Comparison of ENCODE assay signal across 16 cellular contexts in the genomic region with DNA sequence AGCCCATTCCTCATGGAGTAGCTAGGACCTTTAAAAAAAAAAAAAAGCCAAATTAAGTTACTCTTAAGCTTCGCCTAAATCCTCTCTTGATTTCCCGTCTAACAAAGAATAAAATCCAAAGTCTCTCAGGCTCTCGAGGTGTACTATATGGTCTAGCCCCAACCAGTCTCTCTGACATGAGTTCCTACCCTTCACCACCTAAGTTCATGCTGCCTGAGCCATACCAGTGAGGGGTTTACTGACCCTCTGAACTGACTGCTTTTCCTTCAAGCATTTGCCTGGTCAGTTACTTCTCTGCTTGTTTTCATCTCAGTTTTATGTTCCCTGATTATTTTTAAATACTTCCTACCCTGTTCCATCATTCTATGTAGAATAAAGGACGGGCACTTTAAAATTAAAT. TPM values are rescaled to one million over a fixed set of nuclear protein-coding genes. Genes with fewer than 3 reads are reported as not detected.
DNase-seq lines count a peak whose midpoint lies in the region; ATAC-seq lines count a peak whose summit lies in the region.
"Had no signal": no experiment of that assay in that cellular context is flagged by ENCODE, and none has a peak within 500 bp of the region (broad histone marks: within the 10 kb centered on the region; RNA-seq: fewer than 3 reads in every experiment).

No MANE protein-coding gene starts in this region.

- peaks cover 2% of the 10 kb centered on the region for H3K9me3 Mint-ChIP-seq in activated T-cell treated with anti-CD3 and anti-CD28 coated beads, Interleukin-2, amount 50 U/mL, for 24 hours
- peaks cover 14% of the 10 kb centered on the region for H3K9me3 Mint-ChIP-seq in dendritic cell treated with granulocyte-macrophage colony-stimulating factor and Interleukin-4, amounts not matched to agents 40 ng/mL and 50 ng/mL, for 4 days
- no peaks in the 10 kb centered on the region for H3K9me3 Mint-ChIP-seq in activated CD8-positive, alpha-beta T cell treated with anti-CD3 and anti-CD28 coated beads, Interleukin-2, amount 10 ng/mL, durations not matched to agents 7 days and 5 days (ENCODE audit: insufficient read depth)

- H3K27me3 Mint-ChIP-seq in activated T-cell treated with anti-CD3 and anti-CD28 coated beads, Interleukin-2, amount 50 U/mL, for 24 hours: no peaks in the 10 kb centered on the region
- no peaks in the 10 kb centered on the region for H3K27me3 Mint-ChIP-seq in dendritic cell treated with granulocyte-macrophage colony-stimulating factor and Interleukin-4, amounts not matched to agents 40 ng/mL and 50 ng/mL, for 4 days
- no peaks in the 10 kb centered on the region for H3K27me3 Mint-ChIP-seq in activated CD8-positive, alpha-beta T cell treated with anti-CD3 and anti-CD28 coated beads, Interleukin-2, amount 10 ng/mL, durations not matched to agents 7 days and 5 days (ENCODE audit: low read depth)
- H3K27me3 Mint-ChIP-seq: CD8-positive, alpha-beta memory T cell had no signal

- H3K9me3 ChIP-seq in Karpas-422 (ENCODE audit: low read length): no peaks in the 10 kb centered on the region
- H3K9me3 ChIP-seq: Caco-2 had no signal

- peaks cover 66% of the 10 kb centered on the region for H3K36me3 Mint-ChIP-seq in activated T-cell treated with anti-CD3 and anti-CD28 coated beads, Interleukin-2, amount 50 U/mL, for 24 hours (ENCODE audit: low read depth)
- H3K36me3 Mint-ChIP-seq in dendritic cell treated with granulocyte-macrophage colony-stimulating factor and Interleukin-4, amounts not matched to agents 40 ng/mL and 50 ng/mL, for 4 days (ENCODE audit: low read depth): peaks cover 35% of the 10 kb centered on the region
- peaks cover 44% of the 10 kb centered on the region for H3K36me3 Mint-ChIP-seq in activated CD8-positive, alpha-beta T cell treated with anti-CD3 and anti-CD28 coated beads, Interleukin-2, amount 10 ng/mL, durations not matched to agents 7 days and 5 days (ENCODE audit: low read depth)

- no peak overlapping the region for H3K4me3 Mint-ChIP-seq in activated T-cell treated with anti-CD3 and anti-CD28 coated beads, Interleukin-2, amount 50 U/mL, for 24 hours
- H3K4me3 Mint-ChIP-seq in dendritic cell treated with granulocyte-macrophage colony-stimulating factor and Interleukin-4, amounts not matched to agents 40 ng/mL and 50 ng/mL, for 4 days: no peak overlapping the region
- no peak overlapping the region for H3K4me3 Mint-ChIP-seq in activated CD8-positive, alpha-beta T cell treated with anti-CD3 and anti-CD28 coated beads, Interleukin-2, amount 10 ng/mL, durations not matched to agents 7 days and 5 days
- H3K4me3 Mint-ChIP-seq: CD14-positive monocyte; CD8-positive, alpha-beta memory T cell; HFFc6 had no signal

- no peak for DNase-seq in activated T-cell treated with anti-CD3 and anti-CD28 coated beads, Interleukin-2, amount 50 U/mL, for 24 hours
- DNase-seq in activated T-cell treated with anti-CD3 and anti-CD28 coated beads, Interleukin-2, amount 50 U/mL, for 1 hour: no peak
- DNase-seq in Karpas-422 (no peak), left lobe of liver (ENCODE audit: low spot score) (no peak)
- no peak for DNase-seq in activated CD8-positive, alpha-beta T cell treated with anti-CD3 and anti-CD28 coated beads, Interleukin-2, amount 10 ng/mL, durations not matched to agents 7 days and 5 days
- DNase-seq: Caco-2; CD8-positive, alpha-beta memory T cell; DND-41; GDM1; HCEC 1CT; HFFc6; IMR-90 had no signal

- no peaks in the 10 kb centered on the region for H4K20me1 ChIP-seq in Karpas-422 (ENCODE audit: insufficient read depth, low read depth, low read length)

- ATAC-seq in HG02678 (IDR thresholded peaks at IDR 0.05; ENCODE audit: unreplicated experiment) (no peak), left lobe of liver (no peak)
- no peak for ATAC-seq in activated CD8-positive, alpha-beta T cell treated with anti-CD3 and anti-CD28 coated beads, Interleukin-2, amount 10 ng/mL, durations not matched to agents 7 days and 5 days

- H3K4me1 ChIP-seq in Karpas-422 (ENCODE audit: low read length): peaks cover 21% of the 10 kb centered on the region; the same call in 1 of the 2 replicates
- H3K4me1 ChIP-seq: Caco-2 had no signal

- H2AFZ ChIP-seq in Karpas-422 (ENCODE audit: low read length): no peak overlapping the region

- H3K27ac ChIP-seq in Karpas-422 (ENCODE audit: low read length): peak overlapping the region; percentile 26; the same call in 1 of the 2 replicates
- H3K27ac ChIP-seq: 22Rv1 had no signal

- POLR2A ChIA-PET in activated CD8-positive, alpha-beta T cell treated with anti-CD3 and anti-CD28 coated beads, Interleukin-2, amount 10 ng/mL, durations not matched to agents 7 days and 5 days (lab: Charles Lee): no interaction called here

- no peak overlapping the region for H3K4me3 ChIP-seq in Karpas-422 (ENCODE audit: low read length)

- H3K4me2 ChIP-seq in Karpas-422 (ENCODE audit: low read depth, low read length, poor library complexity, severe bottlenecking): no peak overlapping the region

- peak overlapping the region; percentile 46 for H3K27ac Mint-ChIP-seq in activated T-cell treated with anti-CD3 and anti-CD28 coated beads, Interleukin-2, amount 50 U/mL, for 24 hours
- H3K27ac Mint-ChIP-seq in dendritic cell treated with granulocyte-macrophage colony-stimulating factor and Interleukin-4, amounts not matched to agents 40 ng/mL and 50 ng/mL, for 4 days: peak overlapping the region; percentile 3
- no peak overlapping the region for H3K27ac Mint-ChIP-seq in activated CD8-positive, alpha-beta T cell treated with anti-CD3 and anti-CD28 coated beads, Interleukin-2, amount 10 ng/mL, durations not matched to agents 7 days and 5 days
- H3K27ac Mint-ChIP-seq: HFFc6 had no signal

- peaks cover 93% of the 10 kb centered on the region for H3K79me2 ChIP-seq in Karpas-422 (ENCODE audit: low read length)

- CTCF ChIA-PET in activated CD8-positive, alpha-beta T cell treated with anti-CD3 and anti-CD28 coated beads, Interleukin-2, amount 10 ng/mL, durations not matched to agents 7 days and 5 days (lab: Charles Lee): no interaction called here

- H3K9me2 ChIP-seq in Karpas-422 (replicated peaks; ENCODE audit: insufficient read depth, low read length): no peaks in the 10 kb centered on the region

- no peaks in the 10 kb centered on the region for H3K27me3 ChIP-seq in Karpas-422 (ENCODE audit: low read length)

- no peak overlapping the region for H3K9ac ChIP-seq in Karpas-422 (ENCODE audit: low read length)

- H3K4me1 Mint-ChIP-seq in activated T-cell treated with anti-CD3 and anti-CD28 coated beads, Interleukin-2, amount 50 U/mL, for 24 hours (ENCODE audit: low read depth): peaks cover 64% of the 10 kb centered on the region
- peaks cover 25% of the 10 kb centered on the region for H3K4me1 Mint-ChIP-seq in dendritic cell treated with granulocyte-macrophage colony-stimulating factor and Interleukin-4, amounts not matched to agents 40 ng/mL and 50 ng/mL, for 4 days (ENCODE audit: low read depth)
- peaks cover 18% of the 10 kb centered on the region for H3K4me1 Mint-ChIP-seq in activated CD8-positive, alpha-beta T cell treated with anti-CD3 and anti-CD28 coated beads, Interleukin-2, amount 10 ng/mL, durations not matched to agents 7 days and 5 days (ENCODE audit: low read depth)

- H3K36me3 ChIP-seq in Karpas-422 (ENCODE audit: insufficient read depth, low read length): peaks cover 32% of the 10 kb centered on the region; the same call in 1 of the 2 replicates

- intact Hi-C loops in dendritic cell treated with granulocyte-macrophage colony-stimulating factor and Interleukin-4, amounts not matched to agents 40 ng/mL and 50 ng/mL, for 4 days (cut with micrococcal nuclease): no loop called here

RNA-seq across cellular contexts. Expression of a gene that starts 58.2 kb away (rescaled TPM):
- 55.5 and 55.9 TPM in 2 replicates for total RNA-seq in Karpas-422 (2014; rRNA removed; shearing (Covaris generic); ENCODE audit: low replicate concordance)
- total RNA-seq in activated CD8-positive, alpha-beta T cell treated with anti-CD3 and anti-CD28 coated beads, Interleukin-2, amount 10 ng/mL, durations not matched to agents 7 days and 5 days: under 1 TPM; 0.34 to 0.60 TPM
- 0.65 TPM for total RNA-seq in left lobe of liver

Comparison
In these comparisons a context has a peak if more than half of its experiments do, and no peak if none do; other contexts are left out.
1. RNA of a gene that starts 58.2 kb away (total RNA-seq): 55.5 to 55.9 TPM in Karpas-422; 0.65 TPM in left lobe of liver (single experiment) and 0.34 to 0.60 TPM in activated CD8-positive, alpha-beta T cell treated with anti-CD3 and anti-CD28 coated beads, Interleukin-2, amount 10 ng/mL, durations not matched to agents 7 days and 5 days; every median in the first group is over 10 times any median in the second.